In genomic region chr16:718922-719321, GRCh38 we compare ENCODE assay signal across 2 cellular contexts.
TF ChIP-seq lines count a peak whose summit lies in the region.

No MANE protein-coding gene starts in this region.

TF ChIP-seq in SK-N-SH, 30 proteins besides CTCF, POLR2A, EP300 and RAD21:
- TF ChIP-seq RCOR1 (IDR thresholded peaks at IDR 0.05; ENCODE audit: low read length) (no peak), TAF1 (IDR thresholded peaks at IDR 0.05; ENCODE audit: borderline replicate concordance, low read depth, low read length) (no peak), CHD2 (IDR thresholded peaks at IDR 0.05; ENCODE audit: low read length, partially characterized antibody) (no peak), MAX (IDR thresholded peaks at IDR 0.05; ENCODE audit: low read depth) (no peak), IRF3 (IDR thresholded peaks at IDR 0.05; ENCODE audit: low read depth, low read length) (no peak), USF1 (IDR thresholded peaks at IDR 0.05; ENCODE audit: borderline replicate concordance, low read depth) (no peak), SIN3A (IDR thresholded peaks at IDR 0.05; ENCODE audit: borderline replicate concordance, low read depth, low read length) (no peak), GABPA (IDR thresholded peaks at IDR 0.05; ENCODE audit: low read depth) (no peak), NFIC (IDR thresholded peaks at IDR 0.05; ENCODE audit: borderline replicate concordance) (no peak), USF2 (IDR thresholded peaks at IDR 0.05; ENCODE audit: borderline replicate concordance, low read depth, low read length) (no peak), TCF12 (IDR thresholded peaks at IDR 0.05) (no peak), POLR2AphosphoS5 (IDR thresholded peaks at IDR 0.05; ENCODE audit: low read depth, low read length) (no peak; the same call in 1 of the 2 replicates), JUND (IDR thresholded peaks at IDR 0.05) (no peak), NRF1 (IDR thresholded peaks at IDR 0.05; ENCODE audit: low read depth, low read length) (no peak)
TF ChIP-seq in SK-N-SH: peak in this region for 0.

TF ChIP-seq in SK-N-SH treated with all-trans-retinoic acid at 6 μM for 48 hours, 23 proteins besides CTCF, POLR2A, EP300 and RAD21:
- TF ChIP-seq ZNF70 (CRISPR knock-in tag; IDR thresholded peaks at IDR 0.05) (no peak), ARNTL (CRISPR knock-in tag; IDR thresholded peaks at IDR 0.05; ENCODE audit: borderline replicate concordance, low read depth) (no peak), TCF4 (CRISPR knock-in tag; IDR thresholded peaks at IDR 0.05; ENCODE audit: borderline replicate concordance) (no peak), GLIS3 (CRISPR knock-in tag; IDR thresholded peaks at IDR 0.05) (no peak), ZNF565 (CRISPR knock-in tag; conservative IDR thresholded peaks at IDR 0.05; ENCODE audit: low read depth) (no peak), CSRNP3 (CRISPR knock-in tag; IDR thresholded peaks at IDR 0.05) (no peak), PPARA (CRISPR knock-in tag; IDR thresholded peaks at IDR 0.05; ENCODE audit: borderline replicate concordance) (no peak), POU6F1 (CRISPR knock-in tag; IDR thresholded peaks at IDR 0.05; ENCODE audit: borderline replicate concordance, low read depth) (no peak)
